Comparison of ENCODE assay signal across 14 cellular contexts in the genomic region with DNA sequence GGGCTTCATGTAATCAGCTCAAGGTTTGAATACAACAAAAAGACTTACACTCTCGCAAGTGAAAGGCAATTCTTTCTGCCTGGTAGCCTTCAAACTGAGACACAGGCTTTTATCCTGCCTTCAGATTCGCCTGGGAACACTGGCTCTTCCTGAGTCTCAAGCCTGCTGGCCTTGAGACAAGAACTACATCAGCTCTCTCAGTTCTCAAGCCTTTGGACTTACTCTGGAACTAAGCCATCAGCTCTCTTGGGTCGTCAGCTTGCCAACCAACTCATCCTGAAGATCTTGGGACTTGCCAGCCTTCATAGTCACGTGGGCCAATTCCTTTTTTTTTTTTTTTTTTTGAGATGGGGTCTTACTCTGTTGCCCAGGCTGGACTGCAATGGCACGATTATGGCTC. TPM values are rescaled to one million over a fixed set of nuclear protein-coding genes. Genes with fewer than 3 reads are reported as not detected.
DNase-seq lines count a peak whose midpoint lies in the region; FAIRE-seq and TF ChIP-seq lines count a peak whose summit lies in the region.
"Had no signal": no experiment of that assay in that cellular context is flagged by ENCODE, and none has a peak within 500 bp of the region (broad histone marks: within the 10 kb centered on the region; RNA-seq: fewer than 3 reads in every experiment).

No MANE protein-coding gene starts in this region.

- H3K36me3 ChIP-seq in adipocyte (ENCODE audit: control insufficient read depth, insufficient read depth, low read length, severe bottlenecking) (peaks cover 3% of the 10 kb centered on the region), thyroid gland (no peaks in the 10 kb centered on the region), BE2C (no peaks in the 10 kb centered on the region)

- H3K4me1 Mint-ChIP-seq in nephron progenitor cell = peaks cover 8% of the 10 kb centered on the region
- H3K4me1 Mint-ChIP-seq: activated B cell treated with CpG ODN at 0.5 μM for 24 hours had no signal

- WGBS in thyroid gland, 2 donors = 33 to 37% methylated on average over 5 of the region's 5 CpGs

- FAIRE-seq in GM12891 (lab: Jason Lieb, UNC) = no peak

- H3K27ac Mint-ChIP-seq in nephron progenitor cell = peak overlapping the region; percentile 51
- H3K27ac Mint-ChIP-seq: activated B cell treated with CpG ODN at 0.5 μM for 24 hours; activated T-cell treated with anti-CD3 and anti-CD28 coated beads, Interleukin-2, amount 50 U/mL, for 72 hours had no signal

- no peaks in the 10 kb centered on the region for H3K9me3 ChIP-seq in adipocyte (ENCODE audit: control insufficient read depth, low read length)
- H3K9me3 ChIP-seq in thyroid gland = no peaks in the 10 kb centered on the region
- no peaks in the 10 kb centered on the region for H3K9me3 ChIP-seq in BE2C

- no peaks in the 10 kb centered on the region for H3K27me3 Mint-ChIP-seq in nephron progenitor cell (ENCODE audit: low read depth, poor library complexity)
- H3K27me3 Mint-ChIP-seq: activated B cell treated with CpG ODN at 0.5 μM for 24 hours; CD8-positive, alpha-beta memory T cell had no signal

- H3K9ac ChIP-seq in adipocyte (ENCODE audit: low read length) = peak overlapping the region; percentile 87

- no peak for DNase-seq in adipocyte (ENCODE audit: low read depth)
- DNase-seq in fibroblast of peridontal ligament (ENCODE audit: extremely low read depth) = peak; percentile 86
- DNase-seq in nephron progenitor cell = no peak
- peak; percentile 84 to 87 for DNase-seq in thyroid gland
- no peak for DNase-seq in GM12891 (ENCODE audit: insufficient read length, low spot score)
- DNase-seq in NCI-H748 (lab: John Stamatoyannopoulos, UW; ENCODE audit: unreplicated experiment) = no peak
- no peak for DNase-seq in COLO829 (ENCODE audit: low spot score)
- DNase-seq in BE2C = no peak
- DNase-seq: activated B cell treated with CpG ODN at 0.5 μM for 24 hours; activated T-cell treated with anti-CD3 and anti-CD28 coated beads, Interleukin-2, amount 50 U/mL, for 72 hours; CD8-positive, alpha-beta memory T cell; natural killer cell; NCI-H146; stimulated activated CD8-positive, alpha-beta memory T cell treated with anti-CD3 and anti-CD28 coated beads, Interleukin-4, amount 100 ng/mL, for 48 hours had no signal

- TF ChIP-seq POLR2A in thyroid gland (IDR thresholded peaks at IDR 0.05) = no peak
- TF ChIP-seq POLR2A in GM12891 (IDR thresholded peaks at IDR 0.05; ENCODE audit: low read depth, low read length) = no peak

- no peak overlapping the region for H3K4me3 Mint-ChIP-seq in nephron progenitor cell
- H3K4me3 Mint-ChIP-seq: activated B cell treated with CpG ODN at 0.5 μM for 24 hours; activated T-cell treated with anti-CD3 and anti-CD28 coated beads, Interleukin-2, amount 50 U/mL, for 72 hours; CD8-positive, alpha-beta memory T cell; natural killer cell had no signal

- TF ChIP-seq CTCF in nephron progenitor cell (IDR thresholded peaks at IDR 0.05) (no peak), thyroid gland (IDR thresholded peaks at IDR 0.05) (no peak), BE2C (IDR thresholded peaks at IDR 0.05; ENCODE audit: low read depth, low read length) (no peak)

- intact Hi-C loops in thyroid gland (cut with DNase I) = no loop called here

- H3K36me3 Mint-ChIP-seq in nephron progenitor cell (ENCODE audit: low read depth) = peaks cover 42% of the 10 kb centered on the region
- H3K36me3 Mint-ChIP-seq: natural killer cell had no signal

- H3K9me3 Mint-ChIP-seq in nephron progenitor cell = no peaks in the 10 kb centered on the region
- H3K9me3 Mint-ChIP-seq: activated B cell treated with CpG ODN at 0.5 μM for 24 hours; activated T-cell treated with anti-CD3 and anti-CD28 coated beads, Interleukin-2, amount 50 U/mL, for 72 hours; CD8-positive, alpha-beta memory T cell; natural killer cell had no signal

- H3K4me1 ChIP-seq in adipocyte (ENCODE audit: control insufficient read depth, insufficient read depth, low read length) (peaks cover 51% of the 10 kb centered on the region), thyroid gland (peaks cover 0 to 20% of the 10 kb centered on the region in 2 donors), BE2C (no peaks in the 10 kb centered on the region)

- H3K27me3 ChIP-seq in adipocyte (replicated peaks; ENCODE audit: control insufficient read depth, insufficient read depth, low read length) (no peaks in the 10 kb centered on the region), thyroid gland (no peaks in the 10 kb centered on the region), BE2C (no peaks in the 10 kb centered on the region)

- H3K4me3 ChIP-seq in adipocyte (ENCODE audit: low read length) = peak overlapping the region; percentile 59
- H3K4me3 ChIP-seq in thyroid gland (replicated peaks in 1 of 3) = no peak overlapping the region
- H3K4me3 ChIP-seq in BE2C (ENCODE audit: low read depth, low read length) = no peak overlapping the region

- peak overlapping the region in 2 of 3 donors; percentile 76 to 87 for H3K27ac ChIP-seq in thyroid gland

TF ChIP-seq in GM12891, 5 proteins besides CTCF, POLR2A, EP300 and RAD21:
- no peak for TF ChIP-seq POU2F2 (IDR thresholded peaks at IDR 0.05; ENCODE audit: low read depth, low read length)
TF ChIP-seq in GM12891: peak in this region for 0.

RNA-seq across cellular contexts. Expression of a gene that starts 35.7 kb away (rescaled TPM):
- 1 to 10 TPM in 1 of 4 donors, under 1 TPM in 3; 0.22 to 3.0 (median 0.66) TPM for total RNA-seq in thyroid gland
- not detected for polyA plus RNA-seq in GM12891 (2012; ENCODE audit: low read depth, missing spikeins)
- polyA plus RNA-seq in BE2C (2012; ENCODE audit: insufficient read depth, insufficient read length, low read depth) = not detected
- total RNA-seq: activated B cell treated with CpG ODN at 0.5 μM for 24 hours; activated T-cell treated with anti-CD3 and anti-CD28 coated beads, Interleukin-2, amount 50 U/mL, for 72 hours; CD8-positive, alpha-beta memory T cell; natural killer cell had no signal
- polyA plus RNA-seq: CD8-positive, alpha-beta memory T cell had no signal

RNA-seq across cellular contexts. Expression of a gene that starts 42.9 kb away (rescaled TPM):
- 10 to 100 TPM; 41.0 to 74.3 (median 44.0) TPM for total RNA-seq in thyroid gland
- polyA plus RNA-seq in GM12891 (2012; ENCODE audit: low read depth, missing spikeins) = 44.5 TPM
- 30.9 TPM for polyA plus RNA-seq in BE2C (2012; ENCODE audit: insufficient read depth, insufficient read length, low read depth)

RNA-seq across cellular contexts. Expression of a gene that starts 43.1 kb away (rescaled TPM):
- total RNA-seq in thyroid gland = 10 to 100 TPM; 58.8 to 95.1 (median 72.8) TPM
- 47.3 TPM for polyA plus RNA-seq in GM12891 (2012; ENCODE audit: low read depth, missing spikeins)
- polyA plus RNA-seq in BE2C (2012; ENCODE audit: insufficient read depth, insufficient read length, low read depth) = 60.7 TPM

Comparison
In these comparisons a context has a peak if more than half of its experiments do, and no peak if none do; other contexts are left out.
1. DNase-seq: peak in fibroblast of peridontal ligament (single experiment) and thyroid gland (2 of 2); none in adipocyte (single experiment), nephron progenitor cell (single experiment), GM12891 (single experiment), NCI-H748 (single experiment), COLO829 (single experiment) and BE2C (single experiment).